ENCODE assay signal across 10 cellular contexts in the genomic region with DNA sequence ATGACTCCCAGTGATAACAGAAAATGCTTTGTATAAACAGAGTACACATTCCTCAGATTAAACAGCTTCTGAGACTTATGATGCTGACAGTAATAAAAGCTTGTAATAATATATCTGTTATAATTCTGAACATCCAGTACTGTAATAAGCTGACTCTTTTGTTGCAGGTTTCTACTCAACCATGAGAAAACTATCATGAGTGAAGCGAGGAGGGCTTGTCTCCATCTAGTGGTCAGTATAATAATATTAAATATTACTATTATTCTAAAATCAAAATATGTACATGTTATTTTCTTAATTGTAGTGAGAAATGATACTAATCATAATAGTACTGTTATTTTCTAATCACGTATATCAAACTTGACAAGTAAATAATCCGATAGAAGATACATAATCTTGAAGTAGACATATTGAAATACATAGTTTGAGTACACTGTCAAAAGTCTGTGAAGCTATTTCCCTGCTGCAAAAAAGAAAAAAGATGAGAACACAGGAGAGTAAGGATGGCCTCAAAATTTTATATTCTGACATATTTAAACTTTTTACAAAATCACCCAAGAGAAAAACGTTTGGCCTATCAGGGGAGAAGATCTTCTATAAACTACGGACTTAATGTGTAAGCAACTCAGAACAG.
DNase-seq lines count a peak whose midpoint lies in the region; ATAC-seq, FAIRE-seq and TF ChIP-seq lines count a peak whose summit lies in the region.
"Had no signal": no experiment of that assay in that cellular context is flagged by ENCODE, and none has a peak within 500 bp of the region (broad histone marks: within the 10 kb centered on the region; RNA-seq: fewer than 3 reads in every experiment).

No MANE protein-coding gene starts in this region.

- TF ChIP-seq EP300 in sigmoid colon (IDR thresholded peaks at IDR 0.05), result no peak

- intact Hi-C loops in sigmoid colon (cut with DNase I), result loop anchor here (5.0 kb wide), 2 partner anchors 56 to 291 kb away; no protein-coding TSS in a partner anchor

- no peak for ATAC-seq in GM18519 (IDR thresholded peaks at IDR 0.05; ENCODE audit: low FRiP score, unreplicated experiment)
- ATAC-seq: K562 had no signal

- H3K27ac ChIP-seq in sigmoid colon, result no peak overlapping the region

- no peak for TF ChIP-seq POLR2A in sigmoid colon (IDR thresholded peaks at IDR 0.05)

- H3K27ac Mint-ChIP-seq in nephron progenitor cell, result no peak overlapping the region

- no peaks in the 10 kb centered on the region for H3K9me3 Mint-ChIP-seq in nephron progenitor cell

- no peak overlapping the region for H3K4me3 Mint-ChIP-seq in nephron progenitor cell

- H3K4me1 ChIP-seq in sigmoid colon, result peaks cover 0 to 8% (median 0%) of the 10 kb centered on the region in 4 donors

- H3K9me3 ChIP-seq in sigmoid colon, result no peaks in the 10 kb centered on the region

- no peaks in the 10 kb centered on the region for H3K27me3 ChIP-seq in sigmoid colon

- H3K36me3 Mint-ChIP-seq in nephron progenitor cell (ENCODE audit: low read depth), result no peaks in the 10 kb centered on the region

- no peak overlapping the region for H3K4me3 ChIP-seq in sigmoid colon
- H3K4me3 ChIP-seq: K562, lung had no signal

- WGBS in sigmoid colon, 2 donors, result 38 to 59% methylated on average over 5 of the region's 5 CpGs

- DNase-seq in NCI-H146 (lab: John Stamatoyannopoulos, UW) (peak; percentile 37), nephron progenitor cell (no peak), sigmoid colon (no peak), C1 segment of cervical spinal cord (lab: John Stamatoyannopoulos, UW) (no peak), cortex of kidney (lab: John Stamatoyannopoulos, UW) (no peak)

- H3K4me1 Mint-ChIP-seq in nephron progenitor cell, result no peaks in the 10 kb centered on the region

- TF ChIP-seq CTCF in GM12873 (IDR thresholded peaks at IDR 0.05; ENCODE audit: insufficient read depth, low read depth, low read length, missing control alignments) (peak; percentile 36), nephron progenitor cell (IDR thresholded peaks at IDR 0.05) (peak; percentile 49), sigmoid colon (IDR thresholded peaks at IDR 0.05) (peak in 2 of 4 experiments; percentile 15 to 52)

- peak; percentile 73 for FAIRE-seq in colon (lab: Jason Lieb, UNC)
- FAIRE-seq: K562 had no signal

- H3K36me3 ChIP-seq in sigmoid colon, result no peaks in the 10 kb centered on the region

- H3K27me3 Mint-ChIP-seq in nephron progenitor cell (ENCODE audit: low read depth, poor library complexity), result no peaks in the 10 kb centered on the region
